Comparison of ENCODE assay signal across 1 cellular context in the genomic region with DNA sequence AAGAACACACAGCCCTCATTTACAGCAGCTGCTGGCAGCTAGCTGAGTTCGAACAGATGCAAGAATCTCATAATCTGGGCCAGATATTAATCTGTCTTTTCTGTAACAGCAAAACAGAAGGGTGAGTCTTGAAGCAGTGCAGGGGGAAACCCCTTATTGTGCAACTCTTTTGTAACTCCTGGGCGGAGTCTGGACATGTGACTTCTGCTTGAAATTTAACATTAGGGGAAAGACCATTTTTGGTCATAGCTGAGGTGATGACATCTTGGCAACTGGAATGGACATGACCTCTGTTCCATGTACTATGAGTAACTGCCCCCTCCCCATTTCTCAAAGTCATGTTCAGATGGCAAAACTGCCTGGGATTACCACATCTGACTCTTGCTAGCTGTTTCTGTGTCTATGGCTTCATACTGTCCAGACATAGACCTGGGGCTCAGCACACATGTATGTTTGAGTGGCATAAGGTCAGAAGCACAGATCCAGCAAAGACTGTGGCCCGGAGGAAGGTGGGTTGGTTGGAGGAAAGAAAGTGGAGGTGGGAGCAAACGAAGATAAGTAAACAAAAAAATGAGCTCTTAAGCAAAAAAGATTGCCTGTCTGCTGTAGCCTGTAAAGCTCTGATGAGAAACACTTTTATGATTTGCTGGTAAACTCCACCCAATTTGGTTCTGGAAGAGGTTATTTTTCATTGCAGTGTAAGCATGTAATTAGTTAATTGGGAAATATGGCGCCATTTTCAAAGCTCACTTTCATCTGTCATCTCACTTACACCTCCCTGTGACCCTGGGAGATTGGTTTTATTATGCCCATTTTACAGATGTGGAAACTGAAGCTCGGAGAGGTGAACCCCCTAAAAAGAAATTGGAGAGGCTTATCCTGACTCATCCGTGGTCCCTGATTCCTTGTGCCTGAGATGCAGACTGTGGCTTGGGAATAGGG.
TF ChIP-seq lines count a peak whose summit lies in the region.

No MANE protein-coding gene starts in this region.

TF ChIP-seq in HepG2, 621 proteins besides CTCF, POLR2A, EP300 and RAD21 (continued from another document and continues in another):
- TF ChIP-seq, protein P1, sequence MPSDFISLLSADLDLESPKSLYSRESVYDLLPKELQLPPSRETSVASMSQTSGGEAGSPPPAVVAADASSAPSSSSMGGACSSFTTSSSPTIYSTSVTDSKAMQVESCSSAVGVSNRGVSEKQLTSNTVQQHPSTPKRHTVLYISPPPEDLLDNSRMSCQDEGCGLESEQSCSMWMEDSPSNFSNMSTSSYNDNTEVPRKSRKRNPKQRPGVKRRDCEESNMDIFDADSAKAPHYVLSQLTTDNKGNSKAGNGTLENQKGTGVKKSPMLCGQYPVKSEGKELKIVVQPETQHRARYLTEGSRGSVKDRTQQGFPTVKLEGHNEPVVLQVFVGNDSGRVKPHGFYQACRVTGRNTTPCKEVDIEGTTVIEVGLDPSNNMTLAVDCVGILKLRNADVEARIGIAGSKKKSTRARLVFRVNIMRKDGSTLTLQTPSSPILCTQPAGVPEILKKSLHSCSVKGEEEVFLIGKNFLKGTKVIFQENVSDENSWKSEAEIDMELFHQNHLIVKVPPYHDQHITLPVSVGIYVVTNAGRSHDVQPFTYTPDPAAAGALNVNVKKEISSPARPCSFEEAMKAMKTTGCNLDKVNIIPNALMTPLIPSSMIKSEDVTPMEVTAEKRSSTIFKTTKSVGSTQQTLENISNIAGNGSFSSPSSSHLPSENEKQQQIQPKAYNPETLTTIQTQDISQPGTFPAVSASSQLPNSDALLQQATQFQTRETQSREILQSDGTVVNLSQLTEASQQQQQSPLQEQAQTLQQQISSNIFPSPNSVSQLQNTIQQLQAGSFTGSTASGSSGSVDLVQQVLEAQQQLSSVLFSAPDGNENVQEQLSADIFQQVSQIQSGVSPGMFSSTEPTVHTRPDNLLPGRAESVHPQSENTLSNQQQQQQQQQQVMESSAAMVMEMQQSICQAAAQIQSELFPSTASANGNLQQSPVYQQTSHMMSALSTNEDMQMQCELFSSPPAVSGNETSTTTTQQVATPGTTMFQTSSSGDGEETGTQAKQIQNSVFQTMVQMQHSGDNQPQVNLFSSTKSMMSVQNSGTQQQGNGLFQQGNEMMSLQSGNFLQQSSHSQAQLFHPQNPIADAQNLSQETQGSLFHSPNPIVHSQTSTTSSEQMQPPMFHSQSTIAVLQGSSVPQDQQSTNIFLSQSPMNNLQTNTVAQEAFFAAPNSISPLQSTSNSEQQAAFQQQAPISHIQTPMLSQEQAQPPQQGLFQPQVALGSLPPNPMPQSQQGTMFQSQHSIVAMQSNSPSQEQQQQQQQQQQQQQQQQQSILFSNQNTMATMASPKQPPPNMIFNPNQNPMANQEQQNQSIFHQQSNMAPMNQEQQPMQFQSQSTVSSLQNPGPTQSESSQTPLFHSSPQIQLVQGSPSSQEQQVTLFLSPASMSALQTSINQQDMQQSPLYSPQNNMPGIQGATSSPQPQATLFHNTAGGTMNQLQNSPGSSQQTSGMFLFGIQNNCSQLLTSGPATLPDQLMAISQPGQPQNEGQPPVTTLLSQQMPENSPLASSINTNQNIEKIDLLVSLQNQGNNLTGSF (CRISPR knock-in tag; IDR thresholded peaks at IDR 0.05), result no peak
- TF ChIP-seq, protein P2, sequence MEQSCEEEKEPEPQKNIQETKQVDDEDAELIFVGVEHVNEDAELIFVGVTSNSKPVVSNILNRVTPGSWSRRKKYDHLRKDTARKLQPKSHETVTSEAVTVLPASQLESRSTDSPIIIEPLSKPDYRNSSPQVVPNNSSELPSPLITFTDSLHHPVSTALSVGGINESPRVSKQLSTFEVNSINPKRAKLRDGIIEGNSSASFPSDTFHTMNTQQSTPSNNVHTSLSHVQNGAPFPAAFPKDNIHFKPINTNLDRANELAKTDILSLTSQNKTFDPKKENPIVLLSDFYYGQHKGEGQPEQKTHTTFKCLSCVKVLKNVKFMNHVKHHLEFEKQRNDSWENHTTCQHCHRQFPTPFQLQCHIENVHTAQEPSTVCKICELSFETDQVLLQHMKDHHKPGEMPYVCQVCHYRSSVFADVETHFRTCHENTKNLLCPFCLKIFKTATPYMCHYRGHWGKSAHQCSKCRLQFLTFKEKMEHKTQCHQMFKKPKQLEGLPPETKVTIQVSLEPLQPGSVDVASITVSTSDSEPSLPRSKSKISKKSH (CRISPR knock-in tag; IDR thresholded peaks at IDR 0.05; ENCODE audit: borderline replicate concordance), result no peak
- no peak for TF ChIP-seq ZNF839 (CRISPR knock-in tag; IDR thresholded peaks at IDR 0.05; ENCODE audit: borderline replicate concordance)
- no peak for TF ChIP-seq TSC22D2 (CRISPR knock-in tag; IDR thresholded peaks at IDR 0.05; ENCODE audit: borderline replicate concordance)
- TF ChIP-seq SMAD1 (CRISPR knock-in tag; IDR thresholded peaks at IDR 0.05; ENCODE audit: borderline replicate concordance, low read depth), result no peak
- TF ChIP-seq, protein P3, sequence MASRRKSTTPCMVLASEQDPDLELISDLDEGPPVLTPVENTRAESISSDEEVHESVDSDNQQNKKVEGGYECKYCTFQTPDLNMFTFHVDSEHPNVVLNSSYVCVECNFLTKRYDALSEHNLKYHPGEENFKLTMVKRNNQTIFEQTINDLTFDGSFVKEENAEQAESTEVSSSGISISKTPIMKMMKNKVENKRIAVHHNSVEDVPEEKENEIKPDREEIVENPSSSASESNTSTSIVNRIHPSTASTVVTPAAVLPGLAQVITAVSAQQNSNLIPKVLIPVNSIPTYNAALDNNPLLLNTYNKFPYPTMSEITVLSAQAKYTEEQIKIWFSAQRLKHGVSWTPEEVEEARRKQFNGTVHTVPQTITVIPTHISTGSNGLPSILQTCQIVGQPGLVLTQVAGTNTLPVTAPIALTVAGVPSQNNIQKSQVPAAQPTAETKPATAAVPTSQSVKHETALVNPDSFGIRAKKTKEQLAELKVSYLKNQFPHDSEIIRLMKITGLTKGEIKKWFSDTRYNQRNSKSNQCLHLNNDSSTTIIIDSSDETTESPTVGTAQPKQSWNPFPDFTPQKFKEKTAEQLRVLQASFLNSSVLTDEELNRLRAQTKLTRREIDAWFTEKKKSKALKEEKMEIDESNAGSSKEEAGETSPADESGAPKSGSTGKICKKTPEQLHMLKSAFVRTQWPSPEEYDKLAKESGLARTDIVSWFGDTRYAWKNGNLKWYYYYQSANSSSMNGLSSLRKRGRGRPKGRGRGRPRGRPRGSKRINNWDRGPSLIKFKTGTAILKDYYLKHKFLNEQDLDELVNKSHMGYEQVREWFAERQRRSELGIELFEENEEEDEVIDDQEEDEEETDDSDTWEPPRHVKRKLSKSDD (CRISPR knock-in tag; IDR thresholded peaks at IDR 0.05; ENCODE audit: low read depth), result no peak
- TF ChIP-seq GLI4 (CRISPR knock-in tag; IDR thresholded peaks at IDR 0.05; ENCODE audit: borderline replicate concordance), result no peak
- TF ChIP-seq ZNF460 (CRISPR knock-in tag; IDR thresholded peaks at IDR 0.05; ENCODE audit: borderline replicate concordance), result no peak
- no peak for TF ChIP-seq ZNF550 (CRISPR knock-in tag; IDR thresholded peaks at IDR 0.05; ENCODE audit: borderline replicate concordance)
- TF ChIP-seq, protein P4, sequence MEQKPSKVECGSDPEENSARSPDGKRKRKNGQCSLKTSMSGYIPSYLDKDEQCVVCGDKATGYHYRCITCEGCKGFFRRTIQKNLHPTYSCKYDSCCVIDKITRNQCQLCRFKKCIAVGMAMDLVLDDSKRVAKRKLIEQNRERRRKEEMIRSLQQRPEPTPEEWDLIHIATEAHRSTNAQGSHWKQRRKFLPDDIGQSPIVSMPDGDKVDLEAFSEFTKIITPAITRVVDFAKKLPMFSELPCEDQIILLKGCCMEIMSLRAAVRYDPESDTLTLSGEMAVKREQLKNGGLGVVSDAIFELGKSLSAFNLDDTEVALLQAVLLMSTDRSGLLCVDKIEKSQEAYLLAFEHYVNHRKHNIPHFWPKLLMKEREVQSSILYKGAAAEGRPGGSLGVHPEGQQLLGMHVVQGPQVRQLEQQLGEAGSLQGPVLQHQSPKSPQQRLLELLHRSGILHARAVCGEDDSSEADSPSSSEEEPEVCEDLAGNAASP (CRISPR knock-in tag; IDR thresholded peaks at IDR 0.05; ENCODE audit: borderline replicate concordance), result peak; percentile 75; the same call in 1 of the 2 replicates
- peak; percentile 31; the same call in 1 of the 2 replicates for TF ChIP-seq NFE2L2 (IDR thresholded peaks at IDR 0.05; ENCODE audit: low read length)
- TF ChIP-seq, protein P5, sequence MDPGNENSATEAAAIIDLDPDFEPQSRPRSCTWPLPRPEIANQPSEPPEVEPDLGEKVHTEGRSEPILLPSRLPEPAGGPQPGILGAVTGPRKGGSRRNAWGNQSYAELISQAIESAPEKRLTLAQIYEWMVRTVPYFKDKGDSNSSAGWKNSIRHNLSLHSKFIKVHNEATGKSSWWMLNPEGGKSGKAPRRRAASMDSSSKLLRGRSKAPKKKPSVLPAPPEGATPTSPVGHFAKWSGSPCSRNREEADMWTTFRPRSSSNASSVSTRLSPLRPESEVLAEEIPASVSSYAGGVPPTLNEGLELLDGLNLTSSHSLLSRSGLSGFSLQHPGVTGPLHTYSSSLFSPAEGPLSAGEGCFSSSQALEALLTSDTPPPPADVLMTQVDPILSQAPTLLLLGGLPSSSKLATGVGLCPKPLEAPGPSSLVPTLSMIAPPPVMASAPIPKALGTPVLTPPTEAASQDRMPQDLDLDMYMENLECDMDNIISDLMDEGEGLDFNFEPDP (CRISPR knock-in tag; conservative IDR thresholded peaks at IDR 0.05), result no peak
- no peak for TF ChIP-seq ZNF674 (CRISPR knock-in tag; IDR thresholded peaks at IDR 0.05; ENCODE audit: low read depth)
- no peak for TF ChIP-seq PRMT3 (CRISPR knock-in tag; IDR thresholded peaks at IDR 0.05; ENCODE audit: borderline replicate concordance, low read depth)
- no peak for TF ChIP-seq ZNF33A (CRISPR knock-in tag; IDR thresholded peaks at IDR 0.05; ENCODE audit: borderline replicate concordance)
- TF ChIP-seq KDM3A (CRISPR knock-in tag; IDR thresholded peaks at IDR 0.05; ENCODE audit: low read depth), result peak; percentile 39; the same call in 1 of the 2 replicates
- TF ChIP-seq ZNF572 (CRISPR knock-in tag; IDR thresholded peaks at IDR 0.05), result no peak
- TF ChIP-seq SP1 (IDR thresholded peaks at IDR 0.05), result no peak
- peak; percentile 76 for TF ChIP-seq SP1 (CRISPR knock-in tag; IDR thresholded peaks at IDR 0.05)
- TF ChIP-seq, protein P6, sequence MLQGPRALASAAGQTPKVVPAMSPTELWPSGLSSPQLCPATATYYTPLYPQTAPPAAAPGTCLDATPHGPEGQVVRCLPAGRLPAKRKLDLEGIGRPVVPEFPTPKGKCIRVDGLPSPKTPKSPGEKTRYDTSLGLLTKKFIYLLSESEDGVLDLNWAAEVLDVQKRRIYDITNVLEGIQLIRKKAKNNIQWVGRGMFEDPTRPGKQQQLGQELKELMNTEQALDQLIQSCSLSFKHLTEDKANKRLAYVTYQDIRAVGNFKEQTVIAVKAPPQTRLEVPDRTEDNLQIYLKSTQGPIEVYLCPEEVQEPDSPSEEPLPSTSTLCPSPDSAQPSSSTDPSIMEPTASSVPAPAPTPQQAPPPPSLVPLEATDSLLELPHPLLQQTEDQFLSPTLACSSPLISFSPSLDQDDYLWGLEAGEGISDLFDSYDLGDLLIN (CRISPR knock-in tag; IDR thresholded peaks at IDR 0.05; ENCODE audit: borderline replicate concordance), result no peak
- TF ChIP-seq, protein P7, sequence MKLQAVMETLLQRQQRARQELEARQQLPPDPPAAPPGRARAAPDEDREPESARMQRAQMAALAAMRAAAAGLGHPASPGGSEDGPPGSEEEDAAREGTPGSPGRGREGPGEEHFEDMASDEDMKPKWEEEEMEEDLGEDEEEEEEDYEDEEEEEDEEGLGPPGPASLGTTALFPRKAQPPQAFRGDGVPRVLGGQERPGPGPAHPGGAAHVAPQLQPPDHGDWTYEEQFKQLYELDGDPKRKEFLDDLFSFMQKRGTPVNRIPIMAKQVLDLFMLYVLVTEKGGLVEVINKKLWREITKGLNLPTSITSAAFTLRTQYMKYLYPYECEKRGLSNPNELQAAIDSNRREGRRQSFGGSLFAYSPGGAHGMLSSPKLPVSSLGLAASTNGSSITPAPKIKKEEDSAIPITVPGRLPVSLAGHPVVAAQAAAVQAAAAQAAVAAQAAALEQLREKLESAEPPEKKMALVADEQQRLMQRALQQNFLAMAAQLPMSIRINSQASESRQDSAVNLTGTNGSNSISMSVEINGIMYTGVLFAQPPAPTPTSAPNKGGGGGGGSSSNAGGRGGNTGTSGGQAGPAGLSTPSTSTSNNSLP (IDR thresholded peaks at IDR 0.05; ENCODE audit: low read depth, low read length), result peak; percentile 68; the same call in 1 of the 2 replicates
- peak; percentile 75 for TF ChIP-seq TEAD3 (CRISPR knock-in tag; optimal IDR thresholded peaks at IDR 0.05; ENCODE audit: borderline replicate concordance)
- TF ChIP-seq, protein P8, sequence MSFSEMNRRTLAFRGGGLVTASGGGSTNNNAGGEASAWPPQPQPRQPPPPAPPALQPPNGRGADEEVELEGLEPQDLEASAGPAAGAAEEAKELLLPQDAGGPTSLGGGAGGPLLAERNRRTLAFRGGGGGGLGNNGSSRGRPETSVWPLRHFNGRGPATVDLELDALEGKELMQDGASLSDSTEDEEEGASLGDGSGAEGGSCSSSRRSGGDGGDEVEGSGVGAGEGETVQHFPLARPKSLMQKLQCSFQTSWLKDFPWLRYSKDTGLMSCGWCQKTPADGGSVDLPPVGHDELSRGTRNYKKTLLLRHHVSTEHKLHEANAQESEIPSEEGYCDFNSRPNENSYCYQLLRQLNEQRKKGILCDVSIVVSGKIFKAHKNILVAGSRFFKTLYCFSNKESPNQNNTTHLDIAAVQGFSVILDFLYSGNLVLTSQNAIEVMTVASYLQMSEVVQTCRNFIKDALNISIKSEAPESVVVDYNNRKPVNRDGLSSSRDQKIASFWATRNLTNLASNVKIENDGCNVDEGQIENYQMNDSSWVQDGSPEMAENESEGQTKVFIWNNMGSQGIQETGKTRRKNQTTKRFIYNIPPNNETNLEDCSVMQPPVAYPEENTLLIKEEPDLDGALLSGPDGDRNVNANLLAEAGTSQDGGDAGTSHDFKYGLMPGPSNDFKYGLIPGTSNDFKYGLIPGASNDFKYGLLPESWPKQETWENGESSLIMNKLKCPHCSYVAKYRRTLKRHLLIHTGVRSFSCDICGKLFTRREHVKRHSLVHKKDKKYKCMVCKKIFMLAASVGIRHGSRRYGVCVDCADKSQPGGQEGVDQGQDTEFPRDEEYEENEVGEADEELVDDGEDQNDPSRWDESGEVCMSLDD (CRISPR knock-in tag; IDR thresholded peaks at IDR 0.05; ENCODE audit: borderline replicate concordance), result no peak
- TF ChIP-seq RCOR2 (CRISPR knock-in tag; IDR thresholded peaks at IDR 0.05), result no peak
- peak; percentile 51; the same call in 1 of the 2 replicates for TF ChIP-seq FOSL1 (CRISPR knock-in tag; IDR thresholded peaks at IDR 0.05; ENCODE audit: borderline replicate concordance)
- TF ChIP-seq, protein P9, sequence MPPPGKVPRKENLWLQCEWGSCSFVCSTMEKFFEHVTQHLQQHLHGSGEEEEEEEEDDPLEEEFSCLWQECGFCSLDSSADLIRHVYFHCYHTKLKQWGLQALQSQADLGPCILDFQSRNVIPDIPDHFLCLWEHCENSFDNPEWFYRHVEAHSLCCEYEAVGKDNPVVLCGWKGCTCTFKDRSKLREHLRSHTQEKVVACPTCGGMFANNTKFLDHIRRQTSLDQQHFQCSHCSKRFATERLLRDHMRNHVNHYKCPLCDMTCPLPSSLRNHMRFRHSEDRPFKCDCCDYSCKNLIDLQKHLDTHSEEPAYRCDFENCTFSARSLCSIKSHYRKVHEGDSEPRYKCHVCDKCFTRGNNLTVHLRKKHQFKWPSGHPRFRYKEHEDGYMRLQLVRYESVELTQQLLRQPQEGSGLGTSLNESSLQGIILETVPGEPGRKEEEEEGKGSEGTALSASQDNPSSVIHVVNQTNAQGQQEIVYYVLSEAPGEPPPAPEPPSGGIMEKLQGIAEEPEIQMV (CRISPR knock-in tag; IDR thresholded peaks at IDR 0.05; ENCODE audit: low read depth), result no peak
- TF ChIP-seq ZBTB7B (CRISPR knock-in tag; IDR thresholded peaks at IDR 0.05), result no peak
- TF ChIP-seq ZNF782 (CRISPR knock-in tag; IDR thresholded peaks at IDR 0.05; ENCODE audit: borderline replicate concordance), result no peak
- TF ChIP-seq ZNF343 (CRISPR knock-in tag; IDR thresholded peaks at IDR 0.05), result no peak
- peak; percentile 83 for TF ChIP-seq FOXA3 (CRISPR knock-in tag; IDR thresholded peaks at IDR 0.05)
